ENCODE assay signal across 17 cellular contexts in genomic region chr17:30920282-30920681, GRCh38. TPM values are rescaled to one million over a fixed set of nuclear protein-coding genes. Genes with fewer than 3 reads are reported as not detected.
DNase-seq lines count a peak whose midpoint lies in the region; ATAC-seq lines count a peak whose summit lies in the region.
"Had no signal": no experiment of that assay in that cellular context is flagged by ENCODE, and none has a peak within 500 bp of the region (broad histone marks: within the 10 kb centered on the region; RNA-seq: fewer than 3 reads in every experiment).

No MANE protein-coding gene starts in this region.

- H3K4me1 Mint-ChIP-seq in dendritic cell treated with granulocyte-macrophage colony-stimulating factor and Interleukin-4, amounts not matched to agents 40 ng/mL and 50 ng/mL, for 4 days (ENCODE audit: low read depth): peaks cover 37% of the 10 kb centered on the region

- peaks cover 30% of the 10 kb centered on the region for H3K36me3 Mint-ChIP-seq in dendritic cell treated with granulocyte-macrophage colony-stimulating factor and Interleukin-4, amounts not matched to agents 40 ng/mL and 50 ng/mL, for 4 days (ENCODE audit: low read depth)

- no peak overlapping the region for H3K4me3 Mint-ChIP-seq in dendritic cell treated with granulocyte-macrophage colony-stimulating factor and Interleukin-4, amounts not matched to agents 40 ng/mL and 50 ng/mL, for 4 days

- no peaks in the 10 kb centered on the region for H3K9me3 Mint-ChIP-seq in dendritic cell treated with granulocyte-macrophage colony-stimulating factor and Interleukin-4, amounts not matched to agents 40 ng/mL and 50 ng/mL, for 4 days

- H3K27ac Mint-ChIP-seq in dendritic cell treated with granulocyte-macrophage colony-stimulating factor and Interleukin-4, amounts not matched to agents 40 ng/mL and 50 ng/mL, for 4 days: peak overlapping the region; percentile 94
- H3K27ac Mint-ChIP-seq: B cell had no signal

- no peak for ATAC-seq in GM18502 (IDR thresholded peaks at IDR 0.05; ENCODE audit: poor library complexity, unreplicated experiment)
- ATAC-seq in HG02938 (IDR thresholded peaks at IDR 0.05; ENCODE audit: unreplicated experiment): no peak
- ATAC-seq in GM21515 (IDR thresholded peaks at IDR 0.05; ENCODE audit: unreplicated experiment): no peak

- intact Hi-C loops in dendritic cell treated with granulocyte-macrophage colony-stimulating factor and Interleukin-4, amounts not matched to agents 40 ng/mL and 50 ng/mL, for 4 days (cut with micrococcal nuclease): loop anchor here (5.0 to 10.0 kb wide), 2 partner anchors 52 to 295 kb away; partner anchors contain the start of gene RNF135

- peaks cover 6% of the 10 kb centered on the region for H3K27me3 Mint-ChIP-seq in dendritic cell treated with granulocyte-macrophage colony-stimulating factor and Interleukin-4, amounts not matched to agents 40 ng/mL and 50 ng/mL, for 4 days
- H3K27me3 Mint-ChIP-seq: B cell had no signal

- peak; percentile 23 for DNase-seq in AG08396 (ENCODE audit: low spot score)
- peak; percentile 63 for DNase-seq in HT1080 (ENCODE audit: low read depth)
- DNase-seq in lung microvascular endothelial cell (ENCODE audit: low read depth in 2 of 2): peak; percentile 27 to 70
- DNase-seq in NCI-H510A (lab: John Stamatoyannopoulos, UW): no peak
- DNase-seq: activated CD4-positive, alpha-beta T cell treated with anti-CD3 and anti-CD28 coated beads for 48 hours; activated T-cell treated with anti-CD3 and anti-CD28 coated beads, Interleukin-2, amount 50 U/mL, for 1 hour; DMS79 treated with DMSO at 0.1 percent for 48 hours; KG1; NCI-H146; stimulated activated CD4-positive, alpha-beta T cell treated with anti-CD3 and anti-CD28 coated beads, Interleukin-4, amount 100 ng/mL, for 1 hour; upper lobe of left lung had no signal

RNA-seq across cellular contexts. Expression of gene ADAP2, which starts 1.5 kb away (rescaled TPM):
- 0.43 TPM in 1 of 2 replicates, not detected in the other for total RNA-seq in HT1080 (2014; rRNA removed; shearing (Covaris generic))
- polyA plus RNA-seq in HT1080 (2015; cell fraction: cytosol; rRNA removed): not detected in 2 replicates
- polyA plus RNA-seq in HT1080 (2015; cell fraction: nucleus; rRNA removed): not detected in 2 replicates
- total RNA-seq in lung microvascular endothelial cell: 0.20 and 0.87 TPM in 2 replicates
- polyA plus RNA-seq: foreskin keratinocyte had no signal

RNA-seq across cellular contexts. Expression of gene TEFM, which starts 14.2 kb away (rescaled TPM):
- total RNA-seq in HT1080 (2014; rRNA removed; shearing (Covaris generic)): 9.4 and 14.0 TPM in 2 replicates
- polyA plus RNA-seq in HT1080 (2015; cell fraction: cytosol; rRNA removed): 10.0 and 17.2 TPM in 2 replicates
- polyA plus RNA-seq in HT1080 (2015; cell fraction: nucleus; rRNA removed): 17.0 and 19.2 TPM in 2 replicates
- 4.6 and 7.1 TPM in 2 replicates for total RNA-seq in lung microvascular endothelial cell

RNA-seq across cellular contexts. Expression of gene RNF135, which starts 50.6 kb away (rescaled TPM):
- total RNA-seq in HT1080 (2014; rRNA removed; shearing (Covaris generic)): 13.6 and 14.9 TPM in 2 replicates
- polyA plus RNA-seq in HT1080 (2015; cell fraction: cytosol; rRNA removed): 15.1 and 15.9 TPM in 2 replicates
- 6.4 and 7.1 TPM in 2 replicates for polyA plus RNA-seq in HT1080 (2015; cell fraction: nucleus; rRNA removed)
- 0.60 and 1.3 TPM in 2 replicates for total RNA-seq in lung microvascular endothelial cell
